In genomic region chr22:23263651-23264555, GRCh38 we compare ENCODE assay signal across 8 cellular contexts.
DNase-seq lines count a peak whose midpoint lies in the region; ATAC-seq and TF ChIP-seq lines count a peak whose summit lies in the region.

No MANE protein-coding gene starts in this region.

- H3K4me1 ChIP-seq in tibial nerve, result peaks cover 0 to 42% (median 9%) of the 10 kb centered on the region in 4 donors

- H3K4me3 ChIP-seq in tibial nerve, result no peak overlapping the region

- DNase-seq in Right ventricle myocardium inferior (ENCODE audit: missing footprints) (no peak), cardiac septum (ENCODE audit: low spot score) (no peak), lung microvascular endothelial cell (ENCODE audit: low read depth in 2 of 2) (peak; percentile 59 to 61), tibial nerve (ENCODE audit: low spot score in 2 of 2) (no peak), NOMO-1 (lab: John Stamatoyannopoulos, UW; ENCODE audit: unreplicated experiment in 2 of 2) (no peak)
- DNase-seq in activated effector memory CD4-positive, alpha-beta T cell treated with anti-CD3 and anti-CD28 coated beads, Interleukin-2, amount 50 U/mL, for 16 hours, result peak; percentile 70

- no peak for TF ChIP-seq POLR2A in tibial nerve (IDR thresholded peaks at IDR 0.05)

- H3K9me3 ChIP-seq in tibial nerve, result no peaks in the 10 kb centered on the region

- no peak for TF ChIP-seq EP300 in tibial nerve (IDR thresholded peaks at IDR 0.05)

- H3K36me3 ChIP-seq in tibial nerve, result peaks cover 0 to 70% (median 0%) of the 10 kb centered on the region in 3 donors

- 86 to 91% methylated on average over 19 to 20 of the region's 20 CpGs for WGBS in tibial nerve, 2 donors

- H3K27me3 ChIP-seq in tibial nerve, result no peaks in the 10 kb centered on the region

- intact Hi-C loops in Right ventricle myocardium inferior (cut with DNase I) (no loop called here), cardiac septum (cut with DNase I) (loop anchor here (5.0 kb wide), 1 partner anchor 87 kb away; no protein-coding TSS in a partner anchor)

- TF ChIP-seq CTCF in tibial nerve (IDR thresholded peaks at IDR 0.05), result no peak

- ATAC-seq in Right ventricle myocardium inferior, result peak; percentile 16
- ATAC-seq in HG02970 (IDR thresholded peaks at IDR 0.05; ENCODE audit: low FRiP score, unreplicated experiment), result no peak
- no peak for ATAC-seq in GM18870 (IDR thresholded peaks at IDR 0.05; ENCODE audit: unreplicated experiment)

- peak overlapping the region; percentile 16 to 84 (median 64) for H3K27ac ChIP-seq in tibial nerve

Comparison
In these comparisons a context has a peak if more than half of its experiments do, and no peak if none do; other contexts are left out.
1. DNase-seq: peak in activated effector memory CD4-positive, alpha-beta T cell treated with anti-CD3 and anti-CD28 coated beads, Interleukin-2, amount 50 U/mL, for 16 hours (single experiment) and lung microvascular endothelial cell (2 of 2); none in Right ventricle myocardium inferior (single experiment), cardiac septum (single experiment), tibial nerve (0 of 2) and NOMO-1 (0 of 2).